In the genomic region with DNA sequence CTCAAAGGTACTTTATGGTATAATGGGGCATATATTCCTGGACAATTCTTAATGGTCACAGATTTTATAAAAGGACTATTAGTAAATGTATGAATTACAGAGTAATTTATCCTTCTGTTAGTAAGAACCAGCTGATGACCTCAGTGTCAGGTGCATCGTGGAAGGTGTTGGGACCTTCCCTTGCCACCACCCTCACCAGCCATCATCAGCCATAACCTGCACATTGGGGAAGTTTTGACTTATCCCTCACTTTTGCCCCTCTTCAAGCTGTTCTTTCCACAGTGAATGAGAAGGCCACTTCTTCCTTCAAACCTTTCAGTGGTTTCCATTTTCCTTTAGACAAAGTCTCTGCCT, we compare ENCODE assay signal across 17 cellular contexts. TPM values are rescaled to one million over a fixed set of nuclear protein-coding genes. Genes with fewer than 3 reads are reported as not detected.
DNase-seq lines count a peak whose midpoint lies in the region; ATAC-seq, FAIRE-seq and TF ChIP-seq lines count a peak whose summit lies in the region.
"Had no signal": no experiment of that assay in that cellular context is flagged by ENCODE, and none has a peak within 500 bp of the region (broad histone marks: within the 10 kb centered on the region; RNA-seq: fewer than 3 reads in every experiment).

No MANE protein-coding gene starts in this region.

- H3K4me1 ChIP-seq in esophagus squamous epithelium (peaks cover 0 to 8% (median 2%) of the 10 kb centered on the region in 3 donors), pancreas (no peaks in the 10 kb centered on the region)
- H3K4me1 ChIP-seq: foreskin keratinocyte had no signal

- no peaks in the 10 kb centered on the region for H3K9me3 ChIP-seq in esophagus squamous epithelium
- H3K9me3 ChIP-seq in pancreas, result no peaks in the 10 kb centered on the region
- H3K9me3 ChIP-seq: SK-N-SH had no signal

- no peak overlapping the region for H3K4me3 ChIP-seq in esophagus squamous epithelium
- no peak overlapping the region for H3K4me3 ChIP-seq in pancreas
- H3K4me3 ChIP-seq: skin epidermis had no signal

- TF ChIP-seq CTCF in esophagus squamous epithelium (IDR thresholded peaks at IDR 0.05) (no peak), pancreas (IDR thresholded peaks at IDR 0.05) (no peak)

- H3K36me3 ChIP-seq in esophagus squamous epithelium, result peaks cover 0 to 6% (median 0%) of the 10 kb centered on the region in 3 donors
- no peaks in the 10 kb centered on the region for H3K36me3 ChIP-seq in pancreas

- no peak overlapping the region for H3K27ac ChIP-seq in esophagus squamous epithelium
- no peak overlapping the region for H3K27ac ChIP-seq in pancreas
- H3K27ac ChIP-seq: foreskin keratinocyte had no signal

- H3K27me3 ChIP-seq in esophagus squamous epithelium (peaks cover 0 to 57% (median 0%) of the 10 kb centered on the region in 4 donors), pancreas (peaks cover 0 to 6% (median 0%) of the 10 kb centered on the region in 4 donors)

- WGBS in esophagus squamous epithelium, 2 donors, result 64 to 73% methylated on average over 1 of the region's 1 CpG
- WGBS in pancreas, 2 donors, result 60 to 66% methylated on average over 1 of the region's 1 CpG

- peaks cover 89% of the 10 kb centered on the region for H3K4me1 Mint-ChIP-seq in activated T-cell treated with anti-CD3 and anti-CD28 coated beads, Interleukin-2, amount 50 U/mL, for 24 hours (ENCODE audit: low read depth)
- H3K4me1 Mint-ChIP-seq in activated naive CD4-positive, alpha-beta T cell treated with anti-CD3 and anti-CD28 coated beads, Interleukin-2, amount 10 ng/mL, durations not matched to agents 7 days and 5 days, result peaks cover 76% of the 10 kb centered on the region
- H3K4me1 Mint-ChIP-seq in stimulated activated memory B cell treated with anti-CD40 and anti-IgM and Interleukin-4, amounts not matched to agents 10 μg/mL and 1 μg/mL and 100 μg/mL, for 72 hours, result peaks cover 71% of the 10 kb centered on the region
- H3K4me1 Mint-ChIP-seq: endodermal cell had no signal

- intact Hi-C loops in esophagus squamous epithelium (cut with DNase I) (no loop called here), pancreas (cut with DNase I) (no loop called here)

- TF ChIP-seq POLR2A in esophagus squamous epithelium (IDR thresholded peaks at IDR 0.05), result no peak

- DNase-seq in activated T-cell treated with anti-CD3 and anti-CD28 coated beads, Interleukin-2, amount 50 U/mL, for 24 hours, result no peak
- no peak for DNase-seq in activated T-cell treated with anti-CD3 and anti-CD28 coated beads, Interleukin-2, amount 50 U/mL, for 1 hour
- DNase-seq in activated naive CD4-positive, alpha-beta T cell treated with anti-CD3 and anti-CD28 coated beads, Interleukin-2, amount 10 ng/mL, durations not matched to agents 7 days and 5 days, result no peak
- DNase-seq in amygdala (lab: John Stamatoyannopoulos, UW), result no peak
- DNase-seq in esophagus squamous epithelium (lab: John Stamatoyannopoulos, UW), result no peak
- DNase-seq in pancreas, result no peak
- DNase-seq: activated gamma-delta T cell treated with Interleukin-2 at 50 U/mL for 16 hours, endodermal cell, foreskin keratinocyte, IMR-90, mammary epithelial cell, NCI-H1105 treated with DMSO at 0.1 percent for 48 hours, SK-N-SH had no signal

- H3K9me3 Mint-ChIP-seq in activated T-cell treated with anti-CD3 and anti-CD28 coated beads, Interleukin-2, amount 50 U/mL, for 24 hours, result peaks cover 3% of the 10 kb centered on the region
- H3K9me3 Mint-ChIP-seq in activated naive CD4-positive, alpha-beta T cell treated with anti-CD3 and anti-CD28 coated beads, Interleukin-2, amount 10 ng/mL, durations not matched to agents 7 days and 5 days, result no peaks in the 10 kb centered on the region
- no peaks in the 10 kb centered on the region for H3K9me3 Mint-ChIP-seq in stimulated activated memory B cell treated with anti-CD40 and anti-IgM and Interleukin-4, amounts not matched to agents 10 μg/mL and 1 μg/mL and 100 μg/mL, for 72 hours
- H3K9me3 Mint-ChIP-seq: endodermal cell, WTC11 had no signal

- no peaks in the 10 kb centered on the region for H3K27me3 Mint-ChIP-seq in activated T-cell treated with anti-CD3 and anti-CD28 coated beads, Interleukin-2, amount 50 U/mL, for 24 hours
- H3K27me3 Mint-ChIP-seq in activated naive CD4-positive, alpha-beta T cell treated with anti-CD3 and anti-CD28 coated beads, Interleukin-2, amount 10 ng/mL, durations not matched to agents 7 days and 5 days, result no peaks in the 10 kb centered on the region
- H3K27me3 Mint-ChIP-seq in stimulated activated memory B cell treated with anti-CD40 and anti-IgM and Interleukin-4, amounts not matched to agents 10 μg/mL and 1 μg/mL and 100 μg/mL, for 72 hours, result no peaks in the 10 kb centered on the region

- peak; percentile 16 for ATAC-seq in HG02678 (IDR thresholded peaks at IDR 0.05; ENCODE audit: unreplicated experiment)
- no peak for ATAC-seq in stimulated activated memory B cell treated with anti-CD40 and anti-IgM and Interleukin-4, amounts not matched to agents 10 μg/mL and 1 μg/mL and 100 μg/mL, for 72 hours
- ATAC-seq in pancreas, result no peak
- ATAC-seq: foreskin keratinocyte, WTC11 had no signal

- peak overlapping the region; percentile 98 for H3K27ac Mint-ChIP-seq in activated T-cell treated with anti-CD3 and anti-CD28 coated beads, Interleukin-2, amount 50 U/mL, for 24 hours
- peak overlapping the region; percentile 78 for H3K27ac Mint-ChIP-seq in activated naive CD4-positive, alpha-beta T cell treated with anti-CD3 and anti-CD28 coated beads, Interleukin-2, amount 10 ng/mL, durations not matched to agents 7 days and 5 days
- peak overlapping the region; percentile 85 for H3K27ac Mint-ChIP-seq in stimulated activated memory B cell treated with anti-CD40 and anti-IgM and Interleukin-4, amounts not matched to agents 10 μg/mL and 1 μg/mL and 100 μg/mL, for 72 hours
- H3K27ac Mint-ChIP-seq: endodermal cell, WTC11 had no signal

- H3K36me3 Mint-ChIP-seq in activated T-cell treated with anti-CD3 and anti-CD28 coated beads, Interleukin-2, amount 50 U/mL, for 24 hours (ENCODE audit: low read depth), result peaks cover 93% of the 10 kb centered on the region
- peaks cover 85% of the 10 kb centered on the region for H3K36me3 Mint-ChIP-seq in activated naive CD4-positive, alpha-beta T cell treated with anti-CD3 and anti-CD28 coated beads, Interleukin-2, amount 10 ng/mL, durations not matched to agents 7 days and 5 days
- H3K36me3 Mint-ChIP-seq in stimulated activated memory B cell treated with anti-CD40 and anti-IgM and Interleukin-4, amounts not matched to agents 10 μg/mL and 1 μg/mL and 100 μg/mL, for 72 hours, result peaks cover 80% of the 10 kb centered on the region
- H3K36me3 Mint-ChIP-seq: WTC11 had no signal

- peak overlapping the region; percentile 50 for H3K4me3 Mint-ChIP-seq in activated T-cell treated with anti-CD3 and anti-CD28 coated beads, Interleukin-2, amount 50 U/mL, for 24 hours
- H3K4me3 Mint-ChIP-seq in activated naive CD4-positive, alpha-beta T cell treated with anti-CD3 and anti-CD28 coated beads, Interleukin-2, amount 10 ng/mL, durations not matched to agents 7 days and 5 days, result no peak overlapping the region
- peak overlapping the region; percentile 27 for H3K4me3 Mint-ChIP-seq in stimulated activated memory B cell treated with anti-CD40 and anti-IgM and Interleukin-4, amounts not matched to agents 10 μg/mL and 1 μg/mL and 100 μg/mL, for 72 hours
- H3K4me3 Mint-ChIP-seq: endodermal cell, WTC11 had no signal

- CTCF ChIA-PET in activated naive CD4-positive, alpha-beta T cell treated with anti-CD3 and anti-CD28 coated beads, Interleukin-2, amount 10 ng/mL, durations not matched to agents 7 days and 5 days (lab: Charles Lee), result interaction anchor here (2.1 to 3.4 kb wide), 2 partner anchors 19 to 30 kb away, joined by 9 to 15 read pairs; no protein-coding TSS in a partner anchor

- no peak for FAIRE-seq in pancreas (lab: Jason Lieb, UNC)

RNA-seq across cellular contexts. Expression of a gene that starts 52.2 kb away (rescaled TPM):
- total RNA-seq in esophagus squamous epithelium, result 10 to 100 TPM in 3 of 4 donors, 1 to 10 TPM in 1; 6.6 to 22.8 (median 22.1) TPM
- total RNA-seq in pancreas, result 1 to 10 TPM; 1.3 to 3.5 (median 2.4) TPM
- 1 to 10 TPM; 2.9 to 4.1 TPM for polyA plus RNA-seq in pancreas
